ENCODE assay signal across 9 cellular contexts in the genomic region with DNA sequence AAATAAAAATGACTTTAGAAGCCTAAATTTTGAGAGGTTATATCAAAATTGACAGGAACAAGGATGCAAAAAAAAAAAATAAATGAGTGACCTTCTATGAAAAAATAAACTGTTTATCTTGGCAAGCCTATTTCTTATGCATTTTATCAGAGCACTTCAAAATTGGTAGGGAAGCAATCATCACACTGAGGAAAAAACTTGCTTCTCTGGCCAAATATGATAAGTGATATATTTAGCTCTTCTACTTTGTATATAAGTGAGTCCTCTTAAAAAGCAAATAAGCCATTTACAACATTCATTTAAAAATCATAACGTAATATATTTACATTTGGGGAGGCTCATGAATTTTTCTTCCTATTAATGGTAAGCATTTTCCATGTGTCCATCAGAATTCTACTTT.
"Had no signal": no experiment of that assay in that cellular context is flagged by ENCODE, and none has a peak within 500 bp of the region (broad histone marks: within the 10 kb centered on the region; RNA-seq: fewer than 3 reads in every experiment).

No MANE protein-coding gene starts in this region.

- H3K36me3 ChIP-seq: HAP-1 had no signal

- H3K27ac ChIP-seq: GM23248, HL-60 had no signal

- H3K4me3 ChIP-seq: GM23248, HAP-1 had no signal

- H3K9me3 ChIP-seq: HAP-1 had no signal

- DNase-seq: GM23248, GOT3, H7, HFFc6, KBM-7 had no signal

- ATAC-seq: HCT116, HepG2 had no signal
